In the genomic region with DNA sequence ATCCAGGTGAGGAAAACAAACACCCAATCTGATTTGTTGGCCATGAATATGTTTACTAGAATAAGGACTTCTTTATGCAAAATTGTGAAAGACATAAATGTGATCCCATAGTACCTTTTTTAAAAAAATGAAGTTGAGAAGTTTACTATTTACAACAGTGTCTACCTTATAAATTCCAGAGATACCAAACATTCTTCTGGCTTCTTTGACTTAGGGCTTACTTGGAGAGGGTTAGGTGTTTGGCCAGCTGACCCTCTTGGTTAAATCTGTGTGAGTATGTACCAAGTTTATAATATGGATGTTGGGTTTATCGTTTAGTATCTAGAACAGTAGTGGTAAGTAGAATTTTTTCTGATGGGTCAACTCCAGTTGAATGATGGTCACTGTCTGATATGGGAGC, we compare ENCODE assay signal across 1 cellular context.
TF ChIP-seq lines count a peak whose summit lies in the region.

No MANE protein-coding gene starts in this region.

TF ChIP-seq in GM23338, 12 proteins besides CTCF, POLR2A, EP300 and RAD21 (continued from another document):
- TF ChIP-seq, protein P1, sequence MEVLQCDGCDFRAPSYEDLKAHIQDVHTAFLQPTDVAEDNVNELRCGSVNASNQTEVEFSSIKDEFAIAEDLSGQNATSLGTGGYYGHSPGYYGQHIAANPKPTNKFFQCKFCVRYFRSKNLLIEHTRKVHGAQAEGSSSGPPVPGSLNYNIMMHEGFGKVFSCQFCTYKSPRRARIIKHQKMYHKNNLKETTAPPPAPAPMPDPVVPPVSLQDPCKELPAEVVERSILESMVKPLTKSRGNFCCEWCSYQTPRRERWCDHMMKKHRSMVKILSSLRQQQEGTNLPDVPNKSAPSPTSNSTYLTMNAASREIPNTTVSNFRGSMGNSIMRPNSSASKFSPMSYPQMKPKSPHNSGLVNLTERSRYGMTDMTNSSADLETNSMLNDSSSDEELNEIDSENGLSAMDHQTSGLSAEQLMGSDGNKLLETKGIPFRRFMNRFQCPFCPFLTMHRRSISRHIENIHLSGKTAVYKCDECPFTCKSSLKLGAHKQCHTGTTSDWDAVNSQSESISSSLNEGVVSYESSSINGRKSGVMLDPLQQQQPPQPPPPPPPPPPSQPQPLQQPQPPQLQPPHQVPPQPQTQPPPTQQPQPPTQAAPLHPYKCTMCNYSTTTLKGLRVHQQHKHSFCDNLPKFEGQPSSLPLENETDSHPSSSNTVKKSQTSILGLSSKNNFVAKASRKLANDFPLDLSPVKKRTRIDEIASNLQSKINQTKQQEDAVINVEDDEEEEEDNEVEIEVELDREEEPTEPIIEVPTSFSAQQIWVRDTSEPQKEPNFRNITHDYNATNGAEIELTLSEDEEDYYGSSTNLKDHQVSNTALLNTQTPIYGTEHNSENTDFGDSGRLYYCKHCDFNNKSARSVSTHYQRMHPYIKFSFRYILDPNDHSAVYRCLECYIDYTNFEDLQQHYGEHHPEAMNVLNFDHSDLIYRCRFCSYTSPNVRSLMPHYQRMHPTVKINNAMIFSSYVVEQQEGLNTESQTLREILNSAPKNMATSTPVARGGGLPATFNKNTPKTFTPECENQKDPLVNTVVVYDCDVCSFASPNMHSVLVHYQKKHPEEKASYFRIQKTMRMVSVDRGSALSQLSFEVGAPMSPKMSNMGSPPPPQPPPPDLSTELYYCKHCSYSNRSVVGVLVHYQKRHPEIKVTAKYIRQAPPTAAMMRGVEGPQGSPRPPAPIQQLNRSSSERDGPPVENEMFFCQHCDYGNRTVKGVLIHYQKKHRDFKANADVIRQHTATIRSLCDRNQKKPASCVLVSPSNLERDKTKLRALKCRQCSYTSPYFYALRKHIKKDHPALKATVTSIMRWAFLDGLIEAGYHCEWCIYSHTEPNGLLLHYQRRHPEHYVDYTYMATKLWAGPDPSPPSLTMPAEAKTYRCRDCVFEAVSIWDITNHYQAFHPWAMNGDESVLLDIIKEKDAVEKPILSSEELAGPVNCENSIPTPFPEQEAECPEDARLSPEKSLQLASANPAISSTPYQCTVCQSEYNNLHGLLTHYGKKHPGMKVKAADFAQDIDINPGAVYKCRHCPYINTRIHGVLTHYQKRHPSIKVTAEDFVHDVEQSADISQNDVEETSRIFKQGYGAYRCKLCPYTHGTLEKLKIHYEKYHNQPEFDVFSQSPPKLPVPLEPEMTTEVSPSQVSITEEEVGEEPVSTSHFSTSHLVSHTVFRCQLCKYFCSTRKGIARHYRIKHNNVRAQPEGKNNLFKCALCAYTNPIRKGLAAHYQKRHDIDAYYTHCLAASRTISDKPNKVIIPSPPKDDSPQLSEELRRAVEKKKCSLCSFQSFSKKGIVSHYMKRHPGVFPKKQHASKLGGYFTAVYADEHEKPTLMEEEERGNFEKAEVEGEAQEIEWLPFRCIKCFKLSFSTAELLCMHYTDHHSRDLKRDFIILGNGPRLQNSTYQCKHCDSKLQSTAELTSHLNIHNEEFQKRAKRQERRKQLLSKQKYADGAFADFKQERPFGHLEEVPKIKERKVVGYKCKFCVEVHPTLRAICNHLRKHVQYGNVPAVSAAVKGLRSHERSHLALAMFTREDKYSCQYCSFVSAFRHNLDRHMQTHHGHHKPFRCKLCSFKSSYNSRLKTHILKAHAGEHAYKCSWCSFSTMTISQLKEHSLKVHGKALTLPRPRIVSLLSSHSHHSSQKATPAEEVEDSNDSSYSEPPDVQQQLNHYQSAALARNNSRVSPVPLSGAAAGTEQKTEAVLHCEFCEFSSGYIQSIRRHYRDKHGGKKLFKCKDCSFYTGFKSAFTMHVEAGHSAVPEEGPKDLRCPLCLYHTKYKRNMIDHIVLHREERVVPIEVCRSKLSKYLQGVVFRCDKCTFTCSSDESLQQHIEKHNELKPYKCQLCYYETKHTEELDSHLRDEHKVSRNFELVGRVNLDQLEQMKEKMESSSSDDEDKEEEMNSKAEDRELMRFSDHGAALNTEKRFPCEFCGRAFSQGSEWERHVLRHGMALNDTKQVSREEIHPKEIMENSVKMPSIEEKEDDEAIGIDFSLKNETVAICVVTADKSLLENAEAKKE (CRISPR knock-in tag; IDR thresholded peaks at IDR 0.05) = no peak
- TF ChIP-seq ZNF331 (CRISPR knock-in tag; IDR thresholded peaks at IDR 0.05; ENCODE audit: low read depth) (no peak), REST (IDR thresholded peaks at IDR 0.05; ENCODE audit: unreplicated experiment) (no peak), STAT1 (IDR thresholded peaks at IDR 0.05; ENCODE audit: unreplicated experiment) (no peak), EZH2 (IDR thresholded peaks at IDR 0.05; ENCODE audit: low read depth, unreplicated experiment) (no peak)
